In genomic region chr17:20851630-20852540, GRCh38 we compare ENCODE assay signal across 1 cellular context.
TF ChIP-seq lines count a peak whose summit lies in the region.

No MANE protein-coding gene starts in this region.

TF ChIP-seq in HEK293, 187 proteins besides CTCF, POLR2A, EP300 and RAD21 (continued from another document):
- TF ChIP-seq, protein P1, sequence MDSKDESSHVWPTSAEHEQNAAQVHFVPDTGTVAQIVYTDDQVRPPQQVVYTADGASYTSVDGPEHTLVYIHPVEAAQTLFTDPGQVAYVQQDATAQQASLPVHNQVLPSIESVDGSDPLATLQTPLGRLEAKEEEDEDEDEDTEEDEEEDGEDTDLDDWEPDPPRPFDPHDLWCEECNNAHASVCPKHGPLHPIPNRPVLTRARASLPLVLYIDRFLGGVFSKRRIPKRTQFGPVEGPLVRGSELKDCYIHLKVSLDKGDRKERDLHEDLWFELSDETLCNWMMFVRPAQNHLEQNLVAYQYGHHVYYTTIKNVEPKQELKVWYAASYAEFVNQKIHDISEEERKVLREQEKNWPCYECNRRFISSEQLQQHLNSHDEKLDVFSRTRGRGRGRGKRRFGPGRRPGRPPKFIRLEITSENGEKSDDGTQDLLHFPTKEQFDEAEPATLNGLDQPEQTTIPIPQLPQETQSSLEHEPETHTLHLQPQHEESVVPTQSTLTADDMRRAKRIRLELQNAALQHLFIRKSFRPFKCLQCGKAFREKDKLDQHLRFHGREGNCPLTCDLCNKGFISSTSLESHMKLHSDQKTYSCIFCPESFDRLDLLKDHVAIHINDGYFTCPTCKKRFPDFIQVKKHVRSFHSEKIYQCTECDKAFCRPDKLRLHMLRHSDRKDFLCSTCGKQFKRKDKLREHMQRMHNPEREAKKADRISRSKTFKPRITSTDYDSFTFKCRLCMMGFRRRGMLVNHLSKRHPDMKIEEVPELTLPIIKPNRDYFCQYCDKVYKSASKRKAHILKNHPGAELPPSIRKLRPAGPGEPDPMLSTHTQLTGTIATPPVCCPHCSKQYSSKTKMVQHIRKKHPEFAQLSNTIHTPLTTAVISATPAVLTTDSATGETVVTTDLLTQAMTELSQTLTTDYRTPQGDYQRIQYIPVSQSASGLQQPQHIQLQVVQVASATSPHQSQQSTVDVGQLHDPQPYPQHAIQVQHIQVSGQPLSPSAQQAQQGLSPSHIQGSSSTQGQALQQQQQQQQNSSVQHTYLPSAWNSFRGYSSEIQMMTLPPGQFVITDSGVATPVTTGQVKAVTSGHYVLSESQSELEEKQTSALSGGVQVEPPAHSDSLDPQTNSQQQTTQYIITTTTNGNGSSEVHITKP (tag by site-specific recombination; IDR thresholded peaks at IDR 0.05): peak; percentile 97
- peak; percentile 55; the same call in 1 of the 2 replicates for TF ChIP-seq ZNF600 (tag by site-specific recombination; IDR thresholded peaks at IDR 0.05)
- peak; percentile 75 for TF ChIP-seq OSR2 (tag by site-specific recombination; IDR thresholded peaks at IDR 0.05)
- peak; percentile 78 for TF ChIP-seq EGR2 (tag by site-specific recombination; IDR thresholded peaks at IDR 0.05; ENCODE audit: low read depth)
- TF ChIP-seq, protein P2, sequence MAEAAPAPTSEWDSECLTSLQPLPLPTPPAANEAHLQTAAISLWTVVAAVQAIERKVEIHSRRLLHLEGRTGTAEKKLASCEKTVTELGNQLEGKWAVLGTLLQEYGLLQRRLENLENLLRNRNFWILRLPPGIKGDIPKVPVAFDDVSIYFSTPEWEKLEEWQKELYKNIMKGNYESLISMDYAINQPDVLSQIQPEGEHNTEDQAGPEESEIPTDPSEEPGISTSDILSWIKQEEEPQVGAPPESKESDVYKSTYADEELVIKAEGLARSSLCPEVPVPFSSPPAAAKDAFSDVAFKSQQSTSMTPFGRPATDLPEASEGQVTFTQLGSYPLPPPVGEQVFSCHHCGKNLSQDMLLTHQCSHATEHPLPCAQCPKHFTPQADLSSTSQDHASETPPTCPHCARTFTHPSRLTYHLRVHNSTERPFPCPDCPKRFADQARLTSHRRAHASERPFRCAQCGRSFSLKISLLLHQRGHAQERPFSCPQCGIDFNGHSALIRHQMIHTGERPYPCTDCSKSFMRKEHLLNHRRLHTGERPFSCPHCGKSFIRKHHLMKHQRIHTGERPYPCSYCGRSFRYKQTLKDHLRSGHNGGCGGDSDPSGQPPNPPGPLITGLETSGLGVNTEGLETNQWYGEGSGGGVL (tag by site-specific recombination; IDR thresholded peaks at IDR 0.05): peak; percentile 73
- TF ChIP-seq ZNF335 (tag by site-specific recombination; conservative IDR thresholded peaks at IDR 0.05): peak; percentile 84
- peak; percentile 28; the same call in 1 of the 2 replicates for TF ChIP-seq ZBTB48 (tag by site-specific recombination; IDR thresholded peaks at IDR 0.05)
